In genomic region chrX:152641256-152641875, GRCh38 we compare ENCODE assay signal across 29 cellular contexts. TPM values are rescaled to one million over a fixed set of nuclear protein-coding genes. Genes with fewer than 3 reads are reported as not detected.
DNase-seq lines count a peak whose midpoint lies in the region; ATAC-seq and TF ChIP-seq lines count a peak whose summit lies in the region.
"Had no signal": no experiment of that assay in that cellular context is flagged by ENCODE, and none has a peak within 500 bp of the region (broad histone marks: within the 10 kb centered on the region; RNA-seq: fewer than 3 reads in every experiment).

No MANE protein-coding gene starts in this region.

- ATAC-seq in WTC11 (peak; percentile 53), esophagus mucosa (no peak)
- ATAC-seq: activated naive CD4-positive, alpha-beta T cell treated with anti-CD3 and anti-CD28 coated beads, Interleukin-2, amount 50 U/mL, for 72 hours; stimulated activated naive CD8-positive, alpha-beta T cell treated with anti-CD3 and anti-CD28 coated beads, Interleukin-15, Interleukin-2, amounts not matched to agents 100 U/mL and 50 U/mL, for 24 hours had no signal

- no peaks in the 10 kb centered on the region for H4K20me1 ChIP-seq in Loucy (ENCODE audit: insufficient read depth, low read length, poor library complexity, severe bottlenecking)

- CTCF ChIA-PET in WTC11 (lab: Charles Lee): interaction anchor here (0.7 to 4.2 kb wide), 17 partner anchors 9 to 927 kb away, joined by 3 to 65 read pairs (median 5); partner anchors contain the start of genes CETN2 and NSDHL

- no peak overlapping the region for H3K9ac ChIP-seq in Loucy (ENCODE audit: low read depth, low read length, poor library complexity, severe bottlenecking)

- H3K27me3 Mint-ChIP-seq in WTC11 (ENCODE audit: low read depth): peaks cover 18% of the 10 kb centered on the region
- peaks cover 25% of the 10 kb centered on the region for H3K27me3 Mint-ChIP-seq in activated T-helper 2 cell treated with anti-CD3 and anti-CD28 coated beads, Interferon-gamma antibody, Interleukin-2, Interleukin-4, amounts not matched to agents 10 μg/mL and 5 μg/mL and 100 μg/mL, durations not matched to agents 14 hours and 24 hours and 36 hours (ENCODE audit: low read depth)

- POLR2A ChIA-PET in WTC11 (lab: Charles Lee): no interaction called here

- peaks cover 43% of the 10 kb centered on the region for H3K4me1 Mint-ChIP-seq in WTC11
- H3K4me1 Mint-ChIP-seq in activated T-helper 2 cell treated with anti-CD3 and anti-CD28 coated beads, Interferon-gamma antibody, Interleukin-2, Interleukin-4, amounts not matched to agents 10 μg/mL and 5 μg/mL and 100 μg/mL, durations not matched to agents 14 hours and 24 hours and 36 hours (ENCODE audit: low read depth): no peaks in the 10 kb centered on the region
- H3K4me1 Mint-ChIP-seq: activated CD4-positive, alpha-beta T cell treated with anti-CD3 and anti-CD28 coated beads, Interleukin-2, amount 10 ng/mL, durations not matched to agents 7 days and 5 days; CD8-positive, alpha-beta memory T cell had no signal

- peak overlapping the region; percentile 89 for H3K27ac Mint-ChIP-seq in WTC11
- H3K27ac Mint-ChIP-seq in activated T-helper 2 cell treated with anti-CD3 and anti-CD28 coated beads, Interferon-gamma antibody, Interleukin-2, Interleukin-4, amounts not matched to agents 10 μg/mL and 5 μg/mL and 100 μg/mL, durations not matched to agents 14 hours and 24 hours and 36 hours: no peak overlapping the region
- H3K27ac Mint-ChIP-seq: activated CD4-positive, alpha-beta T cell treated with anti-CD3 and anti-CD28 coated beads, Interleukin-2, amount 10 ng/mL, durations not matched to agents 7 days and 5 days; activated naive CD4-positive, alpha-beta T cell treated with anti-CD3 and anti-CD28 coated beads, Interleukin-2, amount 50 U/mL, for 72 hours; HFFc6; mesothelial cell of epicardium had no signal

- H3K36me3 ChIP-seq in Loucy (ENCODE audit: insufficient read depth, low read length): no peaks in the 10 kb centered on the region
- H3K36me3 ChIP-seq: BE2C, breast epithelium, left ventricle myocardium inferior, right atrium auricular region had no signal

- H3K36me3 Mint-ChIP-seq in WTC11: no peaks in the 10 kb centered on the region; the same call in 1 of the 2 replicates
- H3K36me3 Mint-ChIP-seq in activated T-helper 2 cell treated with anti-CD3 and anti-CD28 coated beads, Interferon-gamma antibody, Interleukin-2, Interleukin-4, amounts not matched to agents 10 μg/mL and 5 μg/mL and 100 μg/mL, durations not matched to agents 14 hours and 24 hours and 36 hours (ENCODE audit: low read depth): no peaks in the 10 kb centered on the region
- H3K36me3 Mint-ChIP-seq: activated naive CD4-positive, alpha-beta T cell treated with anti-CD3 and anti-CD28 coated beads, Interleukin-2, amount 50 U/mL, for 72 hours; CD8-positive, alpha-beta memory T cell had no signal

- H3K27me3 ChIP-seq in Loucy (ENCODE audit: insufficient read depth, low read length, poor library complexity, severe bottlenecking): no peaks in the 10 kb centered on the region
- H3K27me3 ChIP-seq: BE2C had no signal

- no peaks in the 10 kb centered on the region for H3K9me3 Mint-ChIP-seq in WTC11
- no peaks in the 10 kb centered on the region for H3K9me3 Mint-ChIP-seq in activated T-helper 2 cell treated with anti-CD3 and anti-CD28 coated beads, Interferon-gamma antibody, Interleukin-2, Interleukin-4, amounts not matched to agents 10 μg/mL and 5 μg/mL and 100 μg/mL, durations not matched to agents 14 hours and 24 hours and 36 hours
- H3K9me3 Mint-ChIP-seq: activated CD4-positive, alpha-beta T cell treated with anti-CD3 and anti-CD28 coated beads, Interleukin-2, amount 10 ng/mL, durations not matched to agents 7 days and 5 days; activated naive CD4-positive, alpha-beta T cell treated with anti-CD3 and anti-CD28 coated beads, Interleukin-2, amount 50 U/mL, for 72 hours; HFFc6; mesothelial cell of epicardium had no signal

- H3F3A ChIP-seq in Loucy (ENCODE audit: low read depth): no peaks in the 10 kb centered on the region

- DNase-seq in ELF-1 (ENCODE audit: low read depth, low spot score) (peak; percentile 79), WTC11 (ENCODE audit: low spot score) (peak; percentile 44), iPS-NIHi7 (ENCODE audit: extremely low spot score) (peak; percentile 29), NAMALWA (ENCODE audit: low spot score) (no peak)
- no peak for DNase-seq in activated T-helper 2 cell treated with anti-CD3 and anti-CD28 coated beads, Interferon-gamma antibody, Interleukin-2, Interleukin-4, amounts not matched to agents 10 μg/mL and 5 μg/mL and 100 μg/mL, durations not matched to agents 14 hours and 24 hours and 36 hours (ENCODE audit: low spot score)
- no peak for DNase-seq in stimulated activated CD4-positive, alpha-beta T cell treated with anti-CD3 and anti-CD28 coated beads, Interleukin-4, amount 100 ng/mL, for 4 hours
- DNase-seq: activated CD4-positive, alpha-beta T cell treated with anti-CD3 and anti-CD28 coated beads, Interleukin-2, amount 10 ng/mL, durations not matched to agents 7 days and 5 days; activated effector memory CD4-positive, alpha-beta T cell treated with Interleukin-2 at 50 U/mL for 16 hours; CD8-positive, alpha-beta memory T cell; HFFc6; left ventricle myocardium inferior; NCI-H1105; NCI-H2029 treated with DMSO at 0.1 percent for 48 hours; NCI-H226; stimulated activated naive CD8-positive, alpha-beta T cell treated with anti-CD3 and anti-CD28 coated beads, Interleukin-15, Interleukin-2, amounts not matched to agents 100 U/mL and 50 U/mL, for 24 hours; T1000 had no signal

- no peak overlapping the region for H3K4me3 ChIP-seq in Loucy (ENCODE audit: low read length, poor library complexity, severe bottlenecking)
- H3K4me3 ChIP-seq: breast epithelium, left ventricle myocardium inferior, right atrium auricular region had no signal

- 0 out of 2 replicates have a peak overlapping the region, but pooled peaks have one; percentile 36 for H2AFZ ChIP-seq in Loucy (ENCODE audit: low read length)

- no peak overlapping the region for H3K4me2 ChIP-seq in Loucy (ENCODE audit: low read depth, low read length, poor library complexity, severe bottlenecking)

- intact Hi-C loops in activated T-helper 2 cell treated with anti-CD3 and anti-CD28 coated beads, Interferon-gamma antibody, Interleukin-2, Interleukin-4, amounts not matched to agents 10 μg/mL and 5 μg/mL and 100 μg/mL, durations not matched to agents 14 hours and 24 hours and 36 hours (cut with micrococcal nuclease): no loop called here

- H3K4me1 ChIP-seq in Loucy (ENCODE audit: insufficient read depth, low read length, poor library complexity, severe bottlenecking): no peaks in the 10 kb centered on the region
- H3K4me1 ChIP-seq: BE2C, breast epithelium, left ventricle myocardium inferior had no signal

- H3K9me3 ChIP-seq in Loucy (ENCODE audit: insufficient read depth, low read depth, low read length): no peaks in the 10 kb centered on the region
- H3K9me3 ChIP-seq: BE2C, breast epithelium, left ventricle myocardium inferior, right atrium auricular region had no signal

- no peaks in the 10 kb centered on the region for H3K79me2 ChIP-seq in Loucy (ENCODE audit: insufficient read depth, low read length)

- H3K4me3 Mint-ChIP-seq in WTC11: peak overlapping the region; percentile 58
- no peak overlapping the region for H3K4me3 Mint-ChIP-seq in activated T-helper 2 cell treated with anti-CD3 and anti-CD28 coated beads, Interferon-gamma antibody, Interleukin-2, Interleukin-4, amounts not matched to agents 10 μg/mL and 5 μg/mL and 100 μg/mL, durations not matched to agents 14 hours and 24 hours and 36 hours (ENCODE audit: low read depth)
- H3K4me3 Mint-ChIP-seq: activated CD4-positive, alpha-beta T cell treated with anti-CD3 and anti-CD28 coated beads, Interleukin-2, amount 10 ng/mL, durations not matched to agents 7 days and 5 days; CD8-positive, alpha-beta memory T cell; HFFc6; mesothelial cell of epicardium had no signal

- TF ChIP-seq CTCF in Loucy (conservative IDR thresholded peaks at IDR 0.05; ENCODE audit: low read length) (no peak), WTC11 (IDR thresholded peaks at IDR 0.05) (no peak)

- no peaks in the 10 kb centered on the region for H3K9me2 ChIP-seq in Loucy (replicated peaks; ENCODE audit: low read depth, low read length)

TF ChIP-seq in WTC11, 78 proteins besides CTCF, POLR2A, EP300 and RAD21:
- TF ChIP-seq FOXK1 (CRISPR knock-in tag; IDR thresholded peaks at IDR 0.05) (0 out of 2 replicates have a peak, but pooled peaks have one; percentile 50), ZNF317 (CRISPR knock-in tag; IDR thresholded peaks at IDR 0.05; ENCODE audit: borderline replicate concordance, low read depth) (no peak)

RNA-seq across cellular contexts. Expression of gene GABRQ, which starts 3.7 kb away (rescaled TPM):
- total RNA-seq in WTC11 (2021) (8.6 to 9.1 TPM (median 8.8 TPM) in 3 replicates), esophagus mucosa (0.72 TPM)
- total RNA-seq in activated T-helper 2 cell treated with anti-CD3 and anti-CD28 coated beads, Interferon-gamma antibody, Interleukin-2, Interleukin-4, amounts not matched to agents 10 μg/mL and 5 μg/mL and 100 μg/mL, durations not matched to agents 14 hours and 24 hours and 36 hours: 0.05 and 0.07 TPM in 2 replicates
- total RNA-seq: A673; activated CD4-positive, alpha-beta T cell treated with anti-CD3 and anti-CD28 coated beads, Interleukin-2, amount 10 ng/mL, durations not matched to agents 7 days and 5 days; activated CD8-positive, alpha-beta memory T cell treated with anti-CD3 and anti-CD28 coated beads for 36 hours; breast epithelium; CD8-positive, alpha-beta memory T cell; endothelial cell of umbilical vein; glomerular endothelial cell; HFFc6; left ventricle myocardium inferior; SK-MEL-5 had no signal

RNA-seq across cellular contexts. Expression of gene MAGEA3, which starts 57.2 kb away (rescaled TPM):
- total RNA-seq in WTC11 (2021): 0.80 to 1.8 TPM (median 1.1 TPM) in 3 replicates
- not detected in 2 replicates for total RNA-seq in activated T-helper 2 cell treated with anti-CD3 and anti-CD28 coated beads, Interferon-gamma antibody, Interleukin-2, Interleukin-4, amounts not matched to agents 10 μg/mL and 5 μg/mL and 100 μg/mL, durations not matched to agents 14 hours and 24 hours and 36 hours
- not detected for total RNA-seq in esophagus mucosa
- total RNA-seq: A673; activated CD4-positive, alpha-beta T cell treated with anti-CD3 and anti-CD28 coated beads, Interleukin-2, amount 10 ng/mL, durations not matched to agents 7 days and 5 days; activated CD8-positive, alpha-beta memory T cell treated with anti-CD3 and anti-CD28 coated beads for 36 hours; activated naive CD4-positive, alpha-beta T cell treated with anti-CD3 and anti-CD28 coated beads, Interleukin-2, amount 50 U/mL, for 72 hours; breast epithelium; CD8-positive, alpha-beta memory T cell; endothelial cell of umbilical vein; glomerular endothelial cell; left ventricle myocardium inferior; mesothelial cell of epicardium; right atrium auricular region; temporal lobe had no signal

Comparison
In these comparisons a context has a peak if more than half of its experiments do, and no peak if none do; other contexts are left out.
1. DNase-seq: peak in ELF-1 (single experiment), WTC11 (single experiment) and iPS-NIHi7 (single experiment); none in activated T-helper 2 cell treated with anti-CD3 and anti-CD28 coated beads, Interferon-gamma antibody, Interleukin-2, Interleukin-4, amounts not matched to agents 10 μg/mL and 5 μg/mL and 100 μg/mL, durations not matched to agents 14 hours and 24 hours and 36 hours (single experiment), stimulated activated CD4-positive, alpha-beta T cell treated with anti-CD3 and anti-CD28 coated beads, Interleukin-4, amount 100 ng/mL, for 4 hours (0 of 2) and NAMALWA (single experiment).